8 cellular contexts compared by ENCODE assay signal in genomic region chr2:238286551-238286950, GRCh38. TPM values are rescaled to one million over a fixed set of nuclear protein-coding genes. Genes with fewer than 3 reads are reported as not detected.
DNase-seq lines count a peak whose midpoint lies in the region; ATAC-seq, FAIRE-seq and TF ChIP-seq lines count a peak whose summit lies in the region.

No MANE protein-coding gene starts in this region.

- H3K27me3 Mint-ChIP-seq in activated naive CD4-positive, alpha-beta T cell treated with anti-CD3 and anti-CD28 coated beads, Interleukin-2, amount 10 ng/mL, durations not matched to agents 7 days and 5 days, result no peaks in the 10 kb centered on the region
- peaks cover 6% of the 10 kb centered on the region for H3K27me3 Mint-ChIP-seq in glutamatergic neuron (ENCODE audit: unreplicated experiment)

- intact Hi-C loops in sciatic nerve (cut with DNase I), result no loop called here

- H3K36me3 Mint-ChIP-seq in activated naive CD4-positive, alpha-beta T cell treated with anti-CD3 and anti-CD28 coated beads, Interleukin-2, amount 10 ng/mL, durations not matched to agents 7 days and 5 days, result no peaks in the 10 kb centered on the region
- H3K36me3 Mint-ChIP-seq in glutamatergic neuron (ENCODE audit: unreplicated experiment), result no peaks in the 10 kb centered on the region

- peak; percentile 59 for ATAC-seq in sciatic nerve

- CTCF ChIA-PET in activated naive CD4-positive, alpha-beta T cell treated with anti-CD3 and anti-CD28 coated beads, Interleukin-2, amount 10 ng/mL, durations not matched to agents 7 days and 5 days (lab: Charles Lee), result no interaction called here

- peaks cover 35% of the 10 kb centered on the region for H3K4me1 Mint-ChIP-seq in activated naive CD4-positive, alpha-beta T cell treated with anti-CD3 and anti-CD28 coated beads, Interleukin-2, amount 10 ng/mL, durations not matched to agents 7 days and 5 days
- peaks cover 10% of the 10 kb centered on the region for H3K4me1 Mint-ChIP-seq in glutamatergic neuron (ENCODE audit: low read depth, unreplicated experiment)

- DNase-seq in activated naive CD4-positive, alpha-beta T cell treated with anti-CD3 and anti-CD28 coated beads, Interleukin-2, amount 10 ng/mL, durations not matched to agents 7 days and 5 days, result no peak
- no peak for DNase-seq in activated naive CD4-positive, alpha-beta T cell treated with Interleukin-2 at 50 U/mL for 16 hours
- DNase-seq in glutamatergic neuron (no peak), sciatic nerve (ENCODE audit: low spot score) (no peak), NCI-H1105 treated with DMSO at 0.1 percent for 48 hours (lab: John Stamatoyannopoulos, UW) (no peak), HTR-8/SVneo (ENCODE audit: insufficient read length, low spot score) (no peak), H54 (ENCODE audit: insufficient read length, low spot score) (no peak)

- TF ChIP-seq POLR2A in H54 (IDR thresholded peaks at IDR 0.05; ENCODE audit: low read depth, low read length), result no peak

- peak overlapping the region; percentile 75 for H3K4me3 Mint-ChIP-seq in activated naive CD4-positive, alpha-beta T cell treated with anti-CD3 and anti-CD28 coated beads, Interleukin-2, amount 10 ng/mL, durations not matched to agents 7 days and 5 days
- H3K4me3 Mint-ChIP-seq in glutamatergic neuron (ENCODE audit: unreplicated experiment), result peak overlapping the region; percentile 88

- peak overlapping the region; percentile 96 for H3K27ac ChIP-seq in VCaP

- FAIRE-seq in HTR-8/SVneo (lab: Jason Lieb, UNC) (no peak), H54 (lab: Jason Lieb, UNC) (no peak)

- TF ChIP-seq CTCF in VCaP (conservative IDR thresholded peaks at IDR 0.05) (no peak), glutamatergic neuron (IDR thresholded peaks at IDR 0.05; ENCODE audit: partially characterized antibody, unreplicated experiment) (no peak)

- no peaks in the 10 kb centered on the region for H3K9me3 Mint-ChIP-seq in activated naive CD4-positive, alpha-beta T cell treated with anti-CD3 and anti-CD28 coated beads, Interleukin-2, amount 10 ng/mL, durations not matched to agents 7 days and 5 days
- H3K9me3 Mint-ChIP-seq in glutamatergic neuron (ENCODE audit: unreplicated experiment), result peaks cover 5% of the 10 kb centered on the region

- no peak overlapping the region for H3K27ac Mint-ChIP-seq in activated naive CD4-positive, alpha-beta T cell treated with anti-CD3 and anti-CD28 coated beads, Interleukin-2, amount 10 ng/mL, durations not matched to agents 7 days and 5 days
- H3K27ac Mint-ChIP-seq in glutamatergic neuron (ENCODE audit: unreplicated experiment), result no peak overlapping the region

RNA-seq across cellular contexts. Expression of gene PER2, which starts 1.9 kb away (rescaled TPM):
- 3.8 TPM for total RNA-seq in glutamatergic neuron (ENCODE audit: unreplicated experiment)
- total RNA-seq in sciatic nerve, result 24.7 TPM

RNA-seq across cellular contexts. Expression of gene TRAF3IP1, which starts 33.8 kb away (rescaled TPM):
- 10.3 TPM for total RNA-seq in glutamatergic neuron (ENCODE audit: unreplicated experiment)
- 33.4 TPM for total RNA-seq in sciatic nerve

RNA-seq across cellular contexts. Expression of gene HES6, which starts 46.7 kb away (rescaled TPM):
- total RNA-seq in glutamatergic neuron (ENCODE audit: unreplicated experiment) (665 TPM), sciatic nerve (6.1 TPM)

Comparison
In these comparisons a context has a peak if more than half of its experiments do, and no peak if none do; other contexts are left out.
1. RNA of gene HES6, which starts 46.7 kb away (total RNA-seq): 665 TPM in glutamatergic neuron (single experiment); 6.1 TPM in sciatic nerve (single experiment); every median in the first group is over 10 times any median in the second.